Comparison of ENCODE assay signal across 32 cellular contexts in the genomic region with DNA sequence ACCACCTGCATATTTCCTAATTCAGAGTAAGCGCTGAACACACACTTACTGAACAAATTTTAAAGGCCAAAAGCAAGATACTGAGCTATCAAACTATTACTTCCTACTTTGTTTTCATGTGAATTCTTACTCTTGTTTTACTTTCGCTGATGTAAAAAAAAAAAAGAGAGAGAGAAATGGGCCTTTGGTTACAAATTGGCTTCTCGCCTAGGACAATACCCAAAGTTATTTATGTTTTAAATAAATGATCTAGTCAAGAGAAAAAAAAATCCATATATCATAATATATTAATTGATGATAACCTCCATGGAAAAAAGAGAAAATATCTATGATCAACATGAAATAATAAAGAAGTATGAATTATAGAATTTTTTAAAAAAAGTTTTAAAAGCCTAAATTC. TPM values are rescaled to one million over a fixed set of nuclear protein-coding genes. Genes with fewer than 3 reads are reported as not detected.
A peak's percentile ranks its signal among the peaks of the same experiment; 100 is the strongest.
DNase-seq lines count a peak whose midpoint lies in the region; ATAC-seq, FAIRE-seq and TF ChIP-seq lines count a peak whose summit lies in the region.
"Had no signal": no experiment of that assay in that cellular context is flagged by ENCODE, and none has a peak within 500 bp of the region (broad histone marks: within the 10 kb centered on the region; RNA-seq: fewer than 3 reads in every experiment).

No MANE protein-coding gene starts in this region.

- H3K4me3 ChIP-seq in GM23338: no peak overlapping the region
- H3K4me3 ChIP-seq in smooth muscle cell: no peak overlapping the region
- H3K4me3 ChIP-seq: MG63 had no signal

- H3K27ac ChIP-seq in GM23338 (ENCODE audit: low read depth) (no peak overlapping the region), smooth muscle cell (ENCODE audit: low read depth) (peak overlapping the region; percentile 94)
- H3K27ac ChIP-seq: KMS-11, neutrophil had no signal

- H4K20me1 ChIP-seq in GM23338 (replicated peaks; ENCODE audit: insufficient read depth) (no peaks in the 10 kb centered on the region; the same call in 1 of the 2 replicates), smooth muscle cell (ENCODE audit: low read depth) (peaks cover 100% of the 10 kb centered on the region)

- H3K27me3 Mint-ChIP-seq in GM23338 (ENCODE audit: insufficient read depth, low read depth, poor library complexity): peaks cover 4% of the 10 kb centered on the region

- DNase-seq in GM23338 (ENCODE audit: low spot score) (no peak), left kidney (ENCODE audit: low read depth, low spot score) (peak; percentile 27), smooth muscle cell (lab: John Stamatoyannopoulos, UW; ENCODE audit: unreplicated experiment) (no peak), NCI-H345 treated with DMSO at 0.1 percent for 48 hours (lab: John Stamatoyannopoulos, UW; ENCODE audit: unreplicated experiment) (no peak), C1 segment of cervical spinal cord (lab: John Stamatoyannopoulos, UW) (no peak), NCI-H1105 treated with DMSO at 0.1 percent for 48 hours (lab: John Stamatoyannopoulos, UW) (no peak)
- no peak for DNase-seq in activated CD4-positive, alpha-beta T cell treated with anti-CD3 and anti-CD28 coated beads for 4 hours
- DNase-seq: activated B cell treated with CpG ODN at 0.5 μM for 24 hours; activated CD4-positive, alpha-beta T cell treated with anti-CD3 and anti-CD28 coated beads, Interleukin-2, amount 50 U/mL, for 1 hour; activated effector memory CD4-positive, alpha-beta T cell treated with Interleukin-2 at 50 U/mL for 16 hours; activated T-cell treated with anti-CD3 and anti-CD28 coated beads, Interleukin-2, amount 50 U/mL, for 1 hour; DND-41; left colon; MG63; naive B cell; NCI-H1417; NCI-H2081; NCI-H526; NK-92 treated with Interleukin-12 subunit alpha and Interleukin-12 subunit beta, amount 100 ng/mL, for 24 hours; PC-3; SK-N-SH; stimulated activated CD4-positive, alpha-beta T cell treated with anti-CD3 and anti-CD28 coated beads, Interleukin-15, amount 100 ng/mL, for 24 hours; stimulated activated CD4-positive, alpha-beta T cell treated with anti-CD3 and anti-CD28 coated beads, Interleukin-4, amount 100 ng/mL, for 4 hours had no signal

- peaks cover 52% of the 10 kb centered on the region for H3K79me2 ChIP-seq in GM23338 (replicated peaks; ENCODE audit: insufficient read depth)
- H3K79me2 ChIP-seq in smooth muscle cell (ENCODE audit: low read depth): peaks cover 98% of the 10 kb centered on the region

- 86% methylated on average over 3 of the region's 3 CpGs for WGBS in smooth muscle cell (ENCODE audit: low lambda C conversion rate)

- H2AFZ ChIP-seq in GM23338 (no peak overlapping the region), smooth muscle cell (ENCODE audit: low read depth) (no peak overlapping the region)

- no peaks in the 10 kb centered on the region; the same call in 1 of the 2 replicates for H3K9me2 ChIP-seq in GM23338 (ENCODE audit: insufficient read depth)
- H3K9me2 ChIP-seq: SK-N-SH had no signal

- no peaks in the 10 kb centered on the region for H3K9me3 Mint-ChIP-seq in GM23338
- H3K9me3 Mint-ChIP-seq: activated B cell treated with CpG ODN at 0.5 μM for 24 hours had no signal

- H3K4me1 Mint-ChIP-seq in GM23338: peaks cover 34% of the 10 kb centered on the region
- H3K4me1 Mint-ChIP-seq: activated B cell treated with CpG ODN at 0.5 μM for 24 hours, naive B cell had no signal

- peak; percentile 93 for FAIRE-seq in endometrium (lab: Jason Lieb, UNC)
- FAIRE-seq: A204.1 had no signal

- H3K9me3 ChIP-seq in smooth muscle cell (replicated peaks; ENCODE audit: low read depth): no peaks in the 10 kb centered on the region
- H3K9me3 ChIP-seq: breast epithelium, MG63, neutrophil, SK-N-SH had no signal

- no peak overlapping the region for H3K27ac Mint-ChIP-seq in GM23338
- H3K27ac Mint-ChIP-seq: activated B cell treated with CpG ODN at 0.5 μM for 24 hours; activated naive CD8-positive, alpha-beta T cell; naive B cell; progenitor cell of endocrine pancreas had no signal

- H3K36me3 Mint-ChIP-seq in GM23338 (ENCODE audit: low read depth): no peaks in the 10 kb centered on the region; the same call in 2 of the 3 replicates
- H3K36me3 Mint-ChIP-seq: activated naive CD8-positive, alpha-beta T cell; naive B cell had no signal

- H3K4me3 Mint-ChIP-seq in GM23338: no peak overlapping the region
- H3K4me3 Mint-ChIP-seq: activated B cell treated with CpG ODN at 0.5 μM for 24 hours; activated naive CD8-positive, alpha-beta T cell; naive B cell had no signal

- H3K9ac ChIP-seq in smooth muscle cell (ENCODE audit: low read depth): peak overlapping the region; percentile 16
- H3K9ac ChIP-seq: KMS-11, SK-N-SH had no signal

- no peak for ATAC-seq in GM23338
- ATAC-seq: left colon, PC-3, Right ventricle myocardium inferior, sciatic nerve had no signal

- TF ChIP-seq CTCF in GM23338 (conservative IDR thresholded peaks at IDR 0.05; ENCODE audit: low read depth in 2 of 2) (no peak), smooth muscle cell (IDR thresholded peaks at IDR 0.05; ENCODE audit: borderline replicate concordance, insufficient read depth, poor library complexity, severe bottlenecking) (no peak)

- H3K4me1 ChIP-seq in GM23338 (ENCODE audit: insufficient read depth) (peaks cover 28% of the 10 kb centered on the region), smooth muscle cell (ENCODE audit: low read depth) (peaks cover 51% of the 10 kb centered on the region)

- H3K4me2 ChIP-seq in GM23338 (0 out of 2 replicates have a peak overlapping the region, but pooled peaks have one; percentile 66), smooth muscle cell (peak overlapping the region; percentile 97)
- H3K4me2 ChIP-seq: KMS-11, SK-N-SH had no signal

- H3K36me3 ChIP-seq in GM23338 (ENCODE audit: insufficient read depth) (no peaks in the 10 kb centered on the region), smooth muscle cell (ENCODE audit: low read depth) (peaks cover 4% of the 10 kb centered on the region)
- H3K36me3 ChIP-seq: breast epithelium, MG63, neutrophil had no signal

- H3K27me3 ChIP-seq in GM23338 (ENCODE audit: insufficient read depth) (no peaks in the 10 kb centered on the region), smooth muscle cell (ENCODE audit: low read depth) (no peaks in the 10 kb centered on the region)
- H3K27me3 ChIP-seq: breast epithelium, MG63 had no signal

- H3F3A ChIP-seq in GM23338 (replicated peaks; ENCODE audit: low read depth) (0 out of 2 replicates have a peak, but pooled peaks cover 5% of the 10 kb centered on the region), smooth muscle cell (ENCODE audit: low read depth) (peaks cover 47% of the 10 kb centered on the region)

TF ChIP-seq in GM23338, 12 proteins besides CTCF, POLR2A, EP300 and RAD21 (continues in another document):
- TF ChIP-seq ZNF331 (CRISPR knock-in tag; IDR thresholded peaks at IDR 0.05; ENCODE audit: low read depth) (no peak), EZH2phosphoT487 (IDR thresholded peaks at IDR 0.05; ENCODE audit: unreplicated experiment) (no peak), STAT1 (IDR thresholded peaks at IDR 0.05; ENCODE audit: unreplicated experiment) (no peak), JUNB (IDR thresholded peaks at IDR 0.05; ENCODE audit: unreplicated experiment) (no peak)
- TF ChIP-seq, protein P1, sequence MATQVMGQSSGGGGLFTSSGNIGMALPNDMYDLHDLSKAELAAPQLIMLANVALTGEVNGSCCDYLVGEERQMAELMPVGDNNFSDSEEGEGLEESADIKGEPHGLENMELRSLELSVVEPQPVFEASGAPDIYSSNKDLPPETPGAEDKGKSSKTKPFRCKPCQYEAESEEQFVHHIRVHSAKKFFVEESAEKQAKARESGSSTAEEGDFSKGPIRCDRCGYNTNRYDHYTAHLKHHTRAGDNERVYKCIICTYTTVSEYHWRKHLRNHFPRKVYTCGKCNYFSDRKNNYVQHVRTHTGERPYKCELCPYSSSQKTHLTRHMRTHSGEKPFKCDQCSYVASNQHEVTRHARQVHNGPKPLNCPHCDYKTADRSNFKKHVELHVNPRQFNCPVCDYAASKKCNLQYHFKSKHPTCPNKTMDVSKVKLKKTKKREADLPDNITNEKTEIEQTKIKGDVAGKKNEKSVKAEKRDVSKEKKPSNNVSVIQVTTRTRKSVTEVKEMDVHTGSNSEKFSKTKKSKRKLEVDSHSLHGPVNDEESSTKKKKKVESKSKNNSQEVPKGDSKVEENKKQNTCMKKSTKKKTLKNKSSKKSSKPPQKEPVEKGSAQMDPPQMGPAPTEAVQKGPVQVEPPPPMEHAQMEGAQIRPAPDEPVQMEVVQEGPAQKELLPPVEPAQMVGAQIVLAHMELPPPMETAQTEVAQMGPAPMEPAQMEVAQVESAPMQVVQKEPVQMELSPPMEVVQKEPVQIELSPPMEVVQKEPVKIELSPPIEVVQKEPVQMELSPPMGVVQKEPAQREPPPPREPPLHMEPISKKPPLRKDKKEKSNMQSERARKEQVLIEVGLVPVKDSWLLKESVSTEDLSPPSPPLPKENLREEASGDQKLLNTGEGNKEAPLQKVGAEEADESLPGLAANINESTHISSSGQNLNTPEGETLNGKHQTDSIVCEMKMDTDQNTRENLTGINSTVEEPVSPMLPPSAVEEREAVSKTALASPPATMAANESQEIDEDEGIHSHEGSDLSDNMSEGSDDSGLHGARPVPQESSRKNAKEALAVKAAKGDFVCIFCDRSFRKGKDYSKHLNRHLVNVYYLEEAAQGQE (IDR thresholded peaks at IDR 0.05; ENCODE audit: unreplicated experiment): no peak

RNA-seq across cellular contexts. Expression of a gene that starts 9.2 kb away (rescaled TPM):
- total RNA-seq in GM23338 (2014; rRNA removed; shearing (Covaris generic)): 110 and 112 TPM in 2 replicates
- polyA plus RNA-seq in GM23338 (2016; fragmentation: Nextera tagmentation; extraction: Ambion mirVana): 38.7 and 39.1 TPM in 2 replicates
- 4,372 and 5,353 TPM in 2 replicates for total RNA-seq in smooth muscle cell
- polyA plus RNA-seq in smooth muscle cell: 1,844 and 2,409 TPM in 2 replicates
- total RNA-seq: activated B cell treated with CpG ODN at 0.5 μM for 24 hours had no signal

RNA-seq across cellular contexts. Expression of a gene that starts 9.3 kb away (rescaled TPM):
- total RNA-seq in GM23338 (2014; rRNA removed; shearing (Covaris generic)): 117 and 131 TPM in 2 replicates
- 35.6 and 37.4 TPM in 2 replicates for polyA plus RNA-seq in GM23338 (2016; fragmentation: Nextera tagmentation; extraction: Ambion mirVana)
- 1,456 and 1,535 TPM in 2 replicates for total RNA-seq in smooth muscle cell
- 2,012 and 2,786 TPM in 2 replicates for polyA plus RNA-seq in smooth muscle cell
- total RNA-seq: activated B cell treated with CpG ODN at 0.5 μM for 24 hours had no signal

Comparison
In these comparisons a context has a peak if more than half of its experiments do, and no peak if none do; other contexts are left out.
1. RNA of a gene that starts 9.2 kb away (total RNA-seq): 4,372 to 5,353 TPM in smooth muscle cell; 110 to 112 TPM in GM23338; every median in the first group is over 10 times any median in the second.
2. RNA of a gene that starts 9.3 kb away (total RNA-seq): 1,456 to 1,535 TPM in smooth muscle cell; 117 to 131 TPM in GM23338; every median in the first group is over 10 times any median in the second.